ENCODE assay signal across 32 cellular contexts in genomic region chr20:63158352-63158751, GRCh38.
"Had no signal": no experiment of that assay in that cellular context is flagged by ENCODE, and none has a peak within 500 bp of the region (broad histone marks: within the 10 kb centered on the region; RNA-seq: fewer than 3 reads in every experiment).

No MANE protein-coding gene starts in this region.

- H3K4me1 ChIP-seq: adrenal gland, esophagus squamous epithelium, gastroesophageal sphincter, heart right ventricle had no signal

- H3K9me3 Mint-ChIP-seq: activated CD4-positive, alpha-beta memory T cell treated with anti-CD3 and anti-CD28 coated beads for 36 hours; activated CD4-positive, alpha-beta T cell treated with anti-CD3 and anti-CD28 coated beads, Interleukin-2, amount 10 ng/mL, durations not matched to agents 24 days and 14 days; activated naive CD4-positive, alpha-beta T cell treated with anti-CD3 and anti-CD28 coated beads for 36 hours; activated naive CD4-positive, alpha-beta T cell treated with anti-CD3 and anti-CD28 coated beads, Interleukin-2, amount 50 U/mL, for 24 hours; activated naive CD8-positive, alpha-beta T cell treated with anti-CD3 and anti-CD28 coated beads for 36 hours; activated naive CD8-positive, alpha-beta T cell treated with anti-CD3 and anti-CD28 coated beads, Interleukin-2, amount 50 U/mL, for 24 hours; activated T-helper 1 cell treated with anti-CD3 and anti-CD28 coated beads, Interleukin-12 subunit alpha, Interleukin-12 subunit beta, Interleukin-2, Interleukin-4 antibody, amounts not matched to agents 30 ng/mL and 10 ng/mL and 1 ng/mL, durations not matched to agents 14 hours and 24 hours and 36 hours; activated T-helper 2 cell treated with anti-CD3 and anti-CD28 coated beads, Interferon-gamma antibody, Interleukin-2, Interleukin-4, amounts not matched to agents 10 μg/mL and 5 μg/mL and 100 μg/mL, durations not matched to agents 14 hours and 24 hours and 36 hours; central memory CD8-positive, alpha-beta T cell had no signal

- H3K27ac Mint-ChIP-seq: activated CD4-positive, alpha-beta memory T cell treated with anti-CD3 and anti-CD28 coated beads for 36 hours; activated CD4-positive, alpha-beta T cell treated with anti-CD3 and anti-CD28 coated beads for 36 hours; activated CD4-positive, alpha-beta T cell treated with anti-CD3 and anti-CD28 coated beads, Interleukin-2, amount 10 ng/mL, durations not matched to agents 24 days and 14 days; activated CD8-positive, alpha-beta memory T cell treated with anti-CD3 and anti-CD28 coated beads, Interleukin-2, amount 10 ng/mL, durations not matched to agents 7 days and 5 days; activated CD8-positive, alpha-beta T cell treated with anti-CD3 and anti-CD28 coated beads, Interleukin-2, amount 10 ng/mL, durations not matched to agents 7 days and 5 days; activated naive CD4-positive, alpha-beta T cell treated with anti-CD3 and anti-CD28 coated beads for 36 hours; activated naive CD4-positive, alpha-beta T cell treated with anti-CD3 and anti-CD28 coated beads, Interleukin-2, amount 50 U/mL, for 24 hours; activated naive CD8-positive, alpha-beta T cell treated with anti-CD3 and anti-CD28 coated beads for 36 hours; activated naive CD8-positive, alpha-beta T cell treated with anti-CD3 and anti-CD28 coated beads, Interleukin-2, amount 50 U/mL, for 24 hours; activated T-helper 1 cell treated with anti-CD3 and anti-CD28 coated beads, Interleukin-12 subunit alpha, Interleukin-12 subunit beta, Interleukin-2, Interleukin-4 antibody, amounts not matched to agents 30 ng/mL and 10 ng/mL and 1 ng/mL, durations not matched to agents 14 hours and 24 hours and 36 hours; activated T-helper 2 cell treated with anti-CD3 and anti-CD28 coated beads, Interferon-gamma antibody, Interleukin-2, Interleukin-4, amounts not matched to agents 10 μg/mL and 5 μg/mL and 100 μg/mL, durations not matched to agents 14 hours and 24 hours and 36 hours had no signal

- H3K27ac ChIP-seq: adrenal gland, brain microvascular endothelial cell, epithelial cell of prostate, esophagus squamous epithelium, gastroesophageal sphincter, heart right ventricle had no signal

- H3K4me1 Mint-ChIP-seq: activated CD4-positive, alpha-beta T cell treated with anti-CD3 and anti-CD28 coated beads for 36 hours; activated CD4-positive, alpha-beta T cell treated with anti-CD3 and anti-CD28 coated beads, Interleukin-2, amount 10 ng/mL, durations not matched to agents 24 days and 14 days; activated CD8-positive, alpha-beta memory T cell treated with anti-CD3 and anti-CD28 coated beads, Interleukin-2, amount 10 ng/mL, durations not matched to agents 7 days and 5 days; activated naive CD8-positive, alpha-beta T cell treated with anti-CD3 and anti-CD28 coated beads for 36 hours; activated naive CD8-positive, alpha-beta T cell treated with anti-CD3 and anti-CD28 coated beads, Interleukin-2, amount 50 U/mL, for 24 hours; central memory CD8-positive, alpha-beta T cell had no signal

- ATAC-seq: activated CD4-positive, alpha-beta T cell treated with anti-CD3 and anti-CD28 coated beads for 36 hours; activated CD8-positive, alpha-beta memory T cell treated with anti-CD3 and anti-CD28 coated beads, Interleukin-2, amount 10 ng/mL, durations not matched to agents 7 days and 5 days; activated CD8-positive, alpha-beta T cell treated with anti-CD3 and anti-CD28 coated beads, Interleukin-2, amount 10 ng/mL, durations not matched to agents 7 days and 5 days; activated naive CD8-positive, alpha-beta T cell treated with anti-CD3 and anti-CD28 coated beads, Interleukin-2, amount 50 U/mL, for 24 hours; gastroesophageal sphincter; heart right ventricle had no signal

- H3K27me3 Mint-ChIP-seq: activated CD4-positive, alpha-beta T cell treated with anti-CD3 and anti-CD28 coated beads, Interleukin-2, amount 10 ng/mL, durations not matched to agents 24 days and 14 days had no signal

- H3K36me3 ChIP-seq: adrenal gland, brain microvascular endothelial cell, esophagus squamous epithelium, gastroesophageal sphincter, heart right ventricle had no signal

- DNase-seq: activated CD4-positive, alpha-beta memory T cell treated with anti-CD3 and anti-CD28 coated beads for 36 hours; activated CD4-positive, alpha-beta T cell treated with anti-CD3 and anti-CD28 coated beads for 36 hours; activated CD4-positive, alpha-beta T cell treated with anti-CD3 and anti-CD28 coated beads, Interleukin-2, amount 10 ng/mL, durations not matched to agents 24 days and 14 days; activated CD4-positive, CD25-positive, alpha-beta regulatory T cell; activated CD4-positive, CD25-positive, alpha-beta regulatory T cell treated with anti-CD3 and anti-CD28 coated beads, Interleukin-2, amount 50 U/mL, for 72 hours; activated CD8-positive, alpha-beta memory T cell treated with anti-CD3 and anti-CD28 coated beads, Interleukin-2, amount 10 ng/mL, durations not matched to agents 7 days and 5 days; activated CD8-positive, alpha-beta memory T cell treated with anti-CD3 and anti-CD28 coated beads, Interleukin-2, amount 50 U/mL, for 4 hours; activated CD8-positive, alpha-beta T cell treated with anti-CD3 and anti-CD28 coated beads, Interleukin-2, amount 10 ng/mL, durations not matched to agents 7 days and 5 days; activated effector memory CD4-positive, alpha-beta T cell treated with anti-CD3 and anti-CD28 coated beads, Interleukin-2, amount 50 U/mL, for 16 hours; activated naive CD4-positive, alpha-beta T cell treated with anti-CD3 and anti-CD28 coated beads for 36 hours; activated naive CD8-positive, alpha-beta T cell treated with anti-CD3 and anti-CD28 coated beads for 36 hours; activated naive CD8-positive, alpha-beta T cell treated with anti-CD3 and anti-CD28 coated beads, Interleukin-2, amount 50 U/mL, for 24 hours; activated T-cell treated with anti-CD3 and anti-CD28 coated beads, Interleukin-2, amount 50 U/mL, for 1 hour; activated T-cell treated with anti-CD3 and anti-CD28 coated beads, Interleukin-2, amount 50 U/mL, for 48 hours; adrenal gland; amygdala; brain microvascular endothelial cell; effector CD8-positive, alpha-beta T cell; esophagus squamous epithelium; foreskin melanocyte; heart right ventricle; T-helper 2 cell had no signal

- H3K9me3 ChIP-seq: adrenal gland, esophagus squamous epithelium, gastroesophageal sphincter, heart right ventricle had no signal

- H3K36me3 Mint-ChIP-seq: activated CD4-positive, alpha-beta memory T cell treated with anti-CD3 and anti-CD28 coated beads for 36 hours; activated CD8-positive, alpha-beta memory T cell treated with anti-CD3 and anti-CD28 coated beads, Interleukin-2, amount 10 ng/mL, durations not matched to agents 7 days and 5 days; activated naive CD4-positive, alpha-beta T cell treated with anti-CD3 and anti-CD28 coated beads, Interleukin-2, amount 50 U/mL, for 24 hours; activated naive CD8-positive, alpha-beta T cell treated with anti-CD3 and anti-CD28 coated beads for 36 hours had no signal

- FAIRE-seq: astrocyte, colon, endometrium, endothelial cell of umbilical vein had no signal

- H3K4me3 Mint-ChIP-seq: activated CD4-positive, alpha-beta memory T cell treated with anti-CD3 and anti-CD28 coated beads for 36 hours; activated CD4-positive, alpha-beta T cell treated with anti-CD3 and anti-CD28 coated beads for 36 hours; activated CD4-positive, alpha-beta T cell treated with anti-CD3 and anti-CD28 coated beads, Interleukin-2, amount 10 ng/mL, durations not matched to agents 24 days and 14 days; activated CD8-positive, alpha-beta memory T cell treated with anti-CD3 and anti-CD28 coated beads, Interleukin-2, amount 10 ng/mL, durations not matched to agents 7 days and 5 days; activated CD8-positive, alpha-beta T cell treated with anti-CD3 and anti-CD28 coated beads, Interleukin-2, amount 10 ng/mL, durations not matched to agents 7 days and 5 days; activated naive CD4-positive, alpha-beta T cell treated with anti-CD3 and anti-CD28 coated beads for 36 hours; activated naive CD4-positive, alpha-beta T cell treated with anti-CD3 and anti-CD28 coated beads, Interleukin-2, amount 50 U/mL, for 24 hours; activated naive CD8-positive, alpha-beta T cell treated with anti-CD3 and anti-CD28 coated beads for 36 hours; activated naive CD8-positive, alpha-beta T cell treated with anti-CD3 and anti-CD28 coated beads, Interleukin-2, amount 50 U/mL, for 24 hours; activated T-helper 1 cell treated with anti-CD3 and anti-CD28 coated beads, Interleukin-12 subunit alpha, Interleukin-12 subunit beta, Interleukin-2, Interleukin-4 antibody, amounts not matched to agents 30 ng/mL and 10 ng/mL and 1 ng/mL, durations not matched to agents 14 hours and 24 hours and 36 hours; central memory CD8-positive, alpha-beta T cell had no signal

- H3K4me3 ChIP-seq: adrenal gland, esophagus squamous epithelium, gastroesophageal sphincter, heart right ventricle had no signal
